In the genomic region with DNA sequence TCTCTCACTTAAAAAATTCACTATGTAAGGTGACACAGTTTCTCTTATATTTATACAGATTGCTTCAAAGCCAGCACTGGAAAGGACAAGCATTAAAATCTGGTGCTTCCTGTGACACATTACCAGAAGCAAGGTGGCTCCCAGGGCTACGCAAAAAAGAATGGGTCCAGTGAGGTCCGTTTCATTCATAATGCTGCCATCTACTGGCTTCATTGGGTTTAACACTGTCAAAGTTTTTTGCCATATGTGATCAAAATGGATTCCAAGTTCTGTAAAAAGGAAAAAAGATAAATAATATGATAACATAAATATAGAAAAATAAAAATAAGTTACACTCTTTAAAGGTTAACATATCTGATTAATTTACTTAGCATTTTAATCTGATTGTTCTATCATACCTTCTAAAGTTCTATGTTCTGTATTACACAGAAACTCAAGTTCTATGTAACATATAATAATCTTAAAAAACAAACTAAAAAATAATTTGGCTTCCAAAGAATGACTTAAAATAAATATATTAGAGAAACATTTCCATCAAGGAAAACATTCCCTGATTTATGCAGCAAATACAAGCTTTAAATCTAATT, we compare ENCODE assay signal across 8 cellular contexts. TPM values are rescaled to one million over a fixed set of nuclear protein-coding genes. Genes with fewer than 3 reads are reported as not detected.
DNase-seq lines count a peak whose midpoint lies in the region; ATAC-seq and TF ChIP-seq lines count a peak whose summit lies in the region.

No MANE protein-coding gene starts in this region.

- H3K27me3 ChIP-seq in neural cell (ENCODE audit: insufficient read depth, low read depth, low read length): no peaks in the 10 kb centered on the region

- H3K4me3 ChIP-seq in fibroblast of mammary gland (ENCODE audit: control insufficient read depth, low read depth, low read length) (no peak overlapping the region), neural cell (ENCODE audit: low read length) (no peak overlapping the region)

- H3K9ac ChIP-seq in neural cell (ENCODE audit: low read length): no peak overlapping the region

- no peak for TF ChIP-seq EP300 in neural cell (conservative IDR thresholded peaks at IDR 0.05; ENCODE audit: poor library complexity, severe bottlenecking)

- H3K27ac ChIP-seq in neural cell (ENCODE audit: low read length): no peak overlapping the region

- no peaks in the 10 kb centered on the region for H3K79me2 ChIP-seq in neural cell (replicated peaks; ENCODE audit: insufficient read depth, low read length)

- H3K9me3 ChIP-seq in neural cell (ENCODE audit: low read length): no peaks in the 10 kb centered on the region

- no peaks in the 10 kb centered on the region for H4K20me1 ChIP-seq in neural cell (ENCODE audit: insufficient read depth)

- H2AFZ ChIP-seq in neural cell (ENCODE audit: low read depth, low read length): no peak overlapping the region

- TF ChIP-seq CTCF in fibroblast of mammary gland (conservative IDR thresholded peaks at IDR 0.05; ENCODE audit: control insufficient read depth, insufficient read depth, low read depth, low read length) (peak; percentile 70), neural cell (IDR thresholded peaks at IDR 0.05; ENCODE audit: poor library complexity, severe bottlenecking) (peak; percentile 83)

- no peaks in the 10 kb centered on the region for H3K9me2 ChIP-seq in neural cell (ENCODE audit: insufficient read depth, low read length)

- peak; percentile 87 for TF ChIP-seq RAD21 in neural cell (conservative IDR thresholded peaks at IDR 0.05)

- peak; percentile 96 for ATAC-seq in GM19372 (IDR thresholded peaks at IDR 0.05; ENCODE audit: low read depth, unreplicated experiment)
- ATAC-seq in HG03196 (IDR thresholded peaks at IDR 0.05; ENCODE audit: unreplicated experiment): peak; percentile 93

- no peak overlapping the region for H3K4me2 ChIP-seq in neural cell (ENCODE audit: low read length)

- DNase-seq in DMS53 (lab: John Stamatoyannopoulos, UW): peak; percentile 89
- DNase-seq in NCI-H446 (lab: John Stamatoyannopoulos, UW): peak; percentile 39 to 88
- peak; percentile 1 to 12 for DNase-seq in activated CD4-positive, alpha-beta T cell treated with anti-CD3 and anti-CD28 coated beads, Interleukin-2, amount 50 U/mL, for 4 hours
- DNase-seq in fibroblast of mammary gland (ENCODE audit: low read depth): peak; percentile 57
- DNase-seq in GOT3 (lab: John Stamatoyannopoulos, UW): no peak

- no peaks in the 10 kb centered on the region for H3F3A ChIP-seq in neural cell (ENCODE audit: insufficient read depth, low read length, poor library complexity, severe bottlenecking)

- no peaks in the 10 kb centered on the region for H3K36me3 ChIP-seq in neural cell (ENCODE audit: insufficient read depth, low read length)

TF ChIP-seq in neural cell, 6 proteins besides CTCF, POLR2A, EP300 and RAD21:
- TF ChIP-seq POLR2AphosphoS5 (IDR thresholded peaks at IDR 0.05) (no peak), SMC3 (conservative IDR thresholded peaks at IDR 0.05; ENCODE audit: poor library complexity) (peak; percentile 88), EZH2 (IDR thresholded peaks at IDR 0.05; ENCODE audit: borderline replicate concordance, insufficient read depth, low read length, poor library complexity, severe bottlenecking) (no peak), MXI1 (conservative IDR thresholded peaks at IDR 0.05; ENCODE audit: poor library complexity, severe bottlenecking) (no peak), REST (IDR thresholded peaks at IDR 0.05; ENCODE audit: borderline replicate concordance) (no peak), TAF1 (IDR thresholded peaks at IDR 0.05; ENCODE audit: low read depth) (no peak)

RNA-seq across cellular contexts. Expression of gene YIPF7, which starts 22.1 kb away (rescaled TPM):
- 0.50 TPM in 1 of 2 replicates, not detected in the other for polyA plus RNA-seq in neural cell
- 1.9 TPM in 1 of 2 replicates, not detected in the other for polyA minus RNA-seq in neural cell

RNA-seq across cellular contexts. Expression of gene GUF1, which starts 48.8 kb away (rescaled TPM):
- polyA plus RNA-seq in neural cell: 15.5 TPM in 2 replicates
- 53.3 and 54.1 TPM in 2 replicates for polyA minus RNA-seq in neural cell
